In the genomic region with DNA sequence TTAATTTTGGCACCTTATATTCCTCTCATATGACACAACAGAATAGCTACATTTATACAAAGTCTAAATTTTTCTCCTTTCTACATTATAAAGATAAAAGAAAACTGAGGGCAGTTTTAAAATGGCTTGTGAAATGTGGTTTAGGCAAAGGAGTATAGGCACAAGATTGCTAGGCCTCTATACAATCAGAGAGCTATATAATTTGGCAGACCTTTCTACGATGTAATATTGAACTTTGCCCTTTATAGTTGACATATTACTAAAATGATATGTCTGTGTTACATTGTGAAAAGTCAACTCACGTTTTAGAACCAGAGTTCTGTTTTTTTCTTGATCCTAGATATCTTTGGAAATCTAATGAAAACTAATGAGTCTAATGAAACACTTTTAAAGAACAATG, we compare ENCODE assay signal across 29 cellular contexts.
"Had no signal": no experiment of that assay in that cellular context is flagged by ENCODE, and none has a peak within 500 bp of the region (broad histone marks: within the 10 kb centered on the region; RNA-seq: fewer than 3 reads in every experiment).

No MANE protein-coding gene starts in this region.

- H3K27ac ChIP-seq: left lung, lower lobe of right lung, neural progenitor cell, neutrophil, ovary, right atrium auricular region, right lobe of liver, stomach, testis, thyroid gland, upper lobe of right lung had no signal

- H3K4me3 ChIP-seq: left lung, lower lobe of right lung, neural progenitor cell, ovary, right atrium auricular region, right lobe of liver, stomach, testis, thyroid gland, upper lobe of right lung had no signal

- H3K9me3 ChIP-seq: neutrophil, ovary, right lobe of liver, testis, thyroid gland, upper lobe of right lung had no signal

- DNase-seq: hippocampal formation; kidney glomerular epithelial cell; left cardiac atrium; left lung; lower lobe of right lung; mammary epithelial cell; mesenchymal stem cell; naive B cell; natural killer cell; nephron progenitor cell; occipital lobe; ovary; right lobe of liver; stimulated activated CD4-positive, alpha-beta T cell treated with anti-CD3 and anti-CD28 coated beads, Interleukin-12 subunit alpha, Interleukin-12 subunit beta, amount 100 ng/mL, for 4 hours; stimulated activated CD4-positive, alpha-beta T cell treated with anti-CD3 and anti-CD28 coated beads, Interleukin-15, amount 100 ng/mL, for 24 hours; stimulated activated CD4-positive, alpha-beta T cell treated with anti-CD3 and anti-CD28 coated beads, Interleukin-2, amount 100 ng/mL, for 24 hours; stimulated activated CD4-positive, alpha-beta T cell treated with anti-CD3 and anti-CD28 coated beads, Interleukin-4, amount 100 ng/mL, for 1 hour; stimulated activated naive B cell treated with anti-CD40 and anti-IgM and Interleukin-4, amounts not matched to agents 10 μg/mL and 1 μg/mL and 100 μg/mL, for 72 hours; stimulated activated naive CD8-positive, alpha-beta T cell treated with anti-CD3 and anti-CD28 coated beads, Interleukin-15, Interleukin-2, amounts not matched to agents 100 U/mL and 50 U/mL, for 24 hours; stomach; testis; thyroid gland; trophoblast cell; upper lobe of right lung had no signal

- FAIRE-seq: keratinocyte, urothelium cell line had no signal

- H3K36me3 ChIP-seq: left lung, lower lobe of right lung, neural progenitor cell, neutrophil, ovary, right atrium auricular region, right lobe of liver, stomach, thyroid gland, upper lobe of right lung had no signal

- ATAC-seq: left cardiac atrium; left lung; lower lobe of right lung; natural killer cell; right lobe of liver; stimulated activated naive B cell treated with anti-CD40 and anti-IgM and Interleukin-4, amounts not matched to agents 10 μg/mL and 1 μg/mL and 100 μg/mL, for 72 hours; stimulated activated naive CD8-positive, alpha-beta T cell treated with anti-CD3 and anti-CD28 coated beads, Interleukin-15, Interleukin-2, amounts not matched to agents 100 U/mL and 50 U/mL, for 24 hours; upper lobe of right lung had no signal

- H3K4me1 ChIP-seq: left lung, lower lobe of right lung, neural progenitor cell, right atrium auricular region, right lobe of liver, stomach, testis, thyroid gland, upper lobe of right lung had no signal

- H3K27me3 ChIP-seq: left lung, neural progenitor cell, neutrophil, ovary, right atrium auricular region, right lobe of liver, stomach, testis, thyroid gland, upper lobe of right lung had no signal
